Comparison of ENCODE assay signal across 1 cellular context in the genomic region with DNA sequence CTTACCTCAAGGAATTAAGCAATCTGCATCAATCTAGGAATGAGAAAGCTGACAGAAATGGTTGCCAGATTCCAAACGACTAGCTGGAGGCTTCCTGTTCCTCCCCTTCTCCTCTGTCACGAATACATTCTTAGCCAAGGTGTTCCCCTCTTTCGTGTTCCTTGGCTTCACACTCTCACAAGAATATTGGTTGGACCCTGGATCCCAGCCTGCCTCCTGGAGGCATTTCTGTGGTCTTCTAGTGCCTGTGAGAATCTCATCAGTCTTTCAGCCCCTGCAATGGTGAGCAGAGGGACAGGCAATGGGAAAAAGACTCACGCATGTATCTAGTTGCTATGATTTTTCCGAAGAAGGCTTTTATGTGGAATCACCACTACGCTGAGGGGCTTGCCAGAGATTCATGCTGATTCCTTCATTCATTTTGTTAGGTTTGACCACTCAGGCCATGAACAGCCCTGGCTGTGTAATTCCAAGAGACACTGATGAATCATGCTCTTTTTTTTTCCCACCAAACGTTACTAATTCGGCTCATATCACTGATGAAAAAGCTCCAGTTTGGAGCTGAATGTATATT.
TF ChIP-seq lines count a peak whose summit lies in the region.

No MANE protein-coding gene starts in this region.

TF ChIP-seq in IMR-90, 13 proteins besides CTCF, POLR2A, EP300 and RAD21:
- peak; percentile 37; the same call in 1 of the 2 replicates for TF ChIP-seq FOS (IDR thresholded peaks at IDR 0.05; ENCODE audit: low read depth, low read length)
- TF ChIP-seq CEBPB (IDR thresholded peaks at IDR 0.05; ENCODE audit: low read depth, low read length), result peak; percentile 17; the same call in 1 of the 2 replicates
- TF ChIP-seq, protein P1, sequence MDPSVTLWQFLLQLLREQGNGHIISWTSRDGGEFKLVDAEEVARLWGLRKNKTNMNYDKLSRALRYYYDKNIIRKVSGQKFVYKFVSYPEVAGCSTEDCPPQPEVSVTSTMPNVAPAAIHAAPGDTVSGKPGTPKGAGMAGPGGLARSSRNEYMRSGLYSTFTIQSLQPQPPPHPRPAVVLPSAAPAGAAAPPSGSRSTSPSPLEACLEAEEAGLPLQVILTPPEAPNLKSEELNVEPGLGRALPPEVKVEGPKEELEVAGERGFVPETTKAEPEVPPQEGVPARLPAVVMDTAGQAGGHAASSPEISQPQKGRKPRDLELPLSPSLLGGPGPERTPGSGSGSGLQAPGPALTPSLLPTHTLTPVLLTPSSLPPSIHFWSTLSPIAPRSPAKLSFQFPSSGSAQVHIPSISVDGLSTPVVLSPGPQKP (IDR thresholded peaks at IDR 0.05; ENCODE audit: borderline replicate concordance, low read depth, low read length), result no peak
- TF ChIP-seq BHLHE40 (IDR thresholded peaks at IDR 0.05; ENCODE audit: low read depth, low read length), result no peak
- no peak for TF ChIP-seq MAZ (IDR thresholded peaks at IDR 0.05; ENCODE audit: borderline replicate concordance, low read depth, low read length)
- TF ChIP-seq MAFK (IDR thresholded peaks at IDR 0.05; ENCODE audit: low read depth, low read length), result no peak
